ENCODE assay signal across 9 cellular contexts in genomic region chr11:72239849-72240460, GRCh38. TPM values are rescaled to one million over a fixed set of nuclear protein-coding genes. Genes with fewer than 3 reads are reported as not detected.
DNase-seq lines count a peak whose midpoint lies in the region; ATAC-seq, FAIRE-seq and TF ChIP-seq lines count a peak whose summit lies in the region.
"Had no signal": no experiment of that assay in that cellular context is flagged by ENCODE, and none has a peak within 500 bp of the region (broad histone marks: within the 10 kb centered on the region; RNA-seq: fewer than 3 reads in every experiment).

No MANE protein-coding gene starts in this region.

- peak; percentile 33 for ATAC-seq in stimulated activated naive CD8-positive, alpha-beta T cell treated with anti-CD3 and anti-CD28 coated beads, Interleukin-15, amount 100 ng/mL, for 72 hours

- peaks cover 29% of the 10 kb centered on the region for H3K36me3 Mint-ChIP-seq in activated CD4-positive, alpha-beta T cell treated with anti-CD3 and anti-CD28 coated beads, Interleukin-2, amount 10 ng/mL, durations not matched to agents 24 days and 14 days (ENCODE audit: low read depth)
- H3K36me3 Mint-ChIP-seq in immature natural killer cell = peaks cover 0 to 10% (median 3%) of the 10 kb centered on the region in 3 donors

- peaks cover 28% of the 10 kb centered on the region for H3K27me3 ChIP-seq in adipocyte (replicated peaks; ENCODE audit: control insufficient read depth, insufficient read depth, low read length)

- peaks cover 9% of the 10 kb centered on the region for H3K4me1 ChIP-seq in adipocyte (ENCODE audit: control insufficient read depth, insufficient read depth, low read length)

- no peaks in the 10 kb centered on the region for H3K9me3 Mint-ChIP-seq in activated CD4-positive, alpha-beta T cell treated with anti-CD3 and anti-CD28 coated beads, Interleukin-2, amount 10 ng/mL, durations not matched to agents 24 days and 14 days
- H3K9me3 Mint-ChIP-seq in immature natural killer cell = peaks cover 0 to 5% (median 0%) of the 10 kb centered on the region in 6 donors
- H3K9me3 Mint-ChIP-seq in stimulated activated naive CD8-positive, alpha-beta T cell treated with anti-CD3 and anti-CD28 coated beads, Interleukin-15, amount 100 ng/mL, for 72 hours = no peaks in the 10 kb centered on the region

- TF ChIP-seq POLR2A in H54 (IDR thresholded peaks at IDR 0.05; ENCODE audit: low read depth, low read length) = no peak

- H3K4me3 Mint-ChIP-seq in activated CD4-positive, alpha-beta T cell treated with anti-CD3 and anti-CD28 coated beads, Interleukin-2, amount 10 ng/mL, durations not matched to agents 24 days and 14 days = peak overlapping the region; percentile 70
- peak overlapping the region; percentile 46 to 78 (median 77) for H3K4me3 Mint-ChIP-seq in immature natural killer cell
- peak overlapping the region; percentile 68 to 70 for H3K4me3 Mint-ChIP-seq in stimulated activated naive CD8-positive, alpha-beta T cell treated with anti-CD3 and anti-CD28 coated beads, Interleukin-15, amount 100 ng/mL, for 72 hours

- FAIRE-seq in H54 (lab: Jason Lieb, UNC) = no peak

- peaks cover 18% of the 10 kb centered on the region for H3K4me1 Mint-ChIP-seq in activated CD4-positive, alpha-beta T cell treated with anti-CD3 and anti-CD28 coated beads, Interleukin-2, amount 10 ng/mL, durations not matched to agents 24 days and 14 days
- H3K4me1 Mint-ChIP-seq in immature natural killer cell = peaks cover 21 to 26% of the 10 kb centered on the region in 2 donors
- H3K4me1 Mint-ChIP-seq in stimulated activated naive CD8-positive, alpha-beta T cell treated with anti-CD3 and anti-CD28 coated beads, Interleukin-15, amount 100 ng/mL, for 72 hours = peaks cover 35% of the 10 kb centered on the region

- H3K27me3 Mint-ChIP-seq in activated CD4-positive, alpha-beta T cell treated with anti-CD3 and anti-CD28 coated beads, Interleukin-2, amount 10 ng/mL, durations not matched to agents 24 days and 14 days = peaks cover 50% of the 10 kb centered on the region
- H3K27me3 Mint-ChIP-seq in immature natural killer cell (ENCODE audit: low read depth in 3 of 3) = peaks cover 14 to 30% (median 19%) of the 10 kb centered on the region in 3 donors
- peaks cover 51% of the 10 kb centered on the region for H3K27me3 Mint-ChIP-seq in stimulated activated naive CD8-positive, alpha-beta T cell treated with anti-CD3 and anti-CD28 coated beads, Interleukin-15, amount 100 ng/mL, for 72 hours

- intact Hi-C loops in activated CD4-positive, alpha-beta T cell treated with anti-CD3 and anti-CD28 coated beads, Interleukin-2, amount 10 ng/mL, durations not matched to agents 24 days and 14 days (cut with micrococcal nuclease) = loop anchor here (2.0 kb wide), 1 partner anchor 15 kb away; the partner anchor contains the start of gene INPPL1

- H3K4me3 ChIP-seq in adipocyte (ENCODE audit: low read length) = peak overlapping the region; percentile 50

- DNase-seq in activated CD4-positive, alpha-beta T cell treated with anti-CD3 and anti-CD28 coated beads, Interleukin-2, amount 10 ng/mL, durations not matched to agents 24 days and 14 days = no peak
- no peak for DNase-seq in activated CD4-positive, alpha-beta T cell treated with anti-CD3 and anti-CD28 coated beads for 1 hour
- DNase-seq in adipocyte (ENCODE audit: low read depth) (peak; percentile 73), immature natural killer cell (no peak), COR-L47 (lab: John Stamatoyannopoulos, UW) (no peak), H54 (ENCODE audit: insufficient read length, low spot score) (no peak), SIG-M5 (lab: John Stamatoyannopoulos, UW) (no peak)
- DNase-seq in stimulated activated naive CD8-positive, alpha-beta T cell treated with anti-CD3 and anti-CD28 coated beads, Interleukin-15, amount 100 ng/mL, for 72 hours = no peak

- H3K27ac Mint-ChIP-seq in activated CD4-positive, alpha-beta T cell treated with anti-CD3 and anti-CD28 coated beads, Interleukin-2, amount 10 ng/mL, durations not matched to agents 24 days and 14 days = peak overlapping the region; percentile 78
- H3K27ac Mint-ChIP-seq in immature natural killer cell = no peak overlapping the region
- H3K27ac Mint-ChIP-seq in stimulated activated naive CD8-positive, alpha-beta T cell treated with anti-CD3 and anti-CD28 coated beads, Interleukin-15, amount 100 ng/mL, for 72 hours = no peak overlapping the region

- H3K9ac ChIP-seq in adipocyte (ENCODE audit: low read length) = peak overlapping the region; percentile 67

- H3K9me3 ChIP-seq in adipocyte (ENCODE audit: control insufficient read depth, low read length) = no peaks in the 10 kb centered on the region

- H3K36me3 ChIP-seq in adipocyte (ENCODE audit: control insufficient read depth, insufficient read depth, low read length, severe bottlenecking) = peaks cover 35% of the 10 kb centered on the region

RNA-seq across cellular contexts. Expression of gene PHOX2A, which starts 4.0 kb away (rescaled TPM):
- total RNA-seq in activated CD4-positive, alpha-beta T cell treated with anti-CD3 and anti-CD28 coated beads, Interleukin-2, amount 10 ng/mL, durations not matched to agents 24 days and 14 days = not detected in 2 replicates
- not detected for polyA plus RNA-seq in immature natural killer cell
- total RNA-seq: renal cortical epithelial cell had no signal

RNA-seq across cellular contexts. Expression of gene INPPL1, which starts 15.4 kb away (rescaled TPM):
- 123 and 144 TPM in 2 replicates for total RNA-seq in activated CD4-positive, alpha-beta T cell treated with anti-CD3 and anti-CD28 coated beads, Interleukin-2, amount 10 ng/mL, durations not matched to agents 24 days and 14 days
- 10 to 100 TPM in 1 of 3 donors, 1 to 10 TPM in 2; 3.5 to 13.8 (median 5.8) TPM for polyA plus RNA-seq in immature natural killer cell

RNA-seq across cellular contexts. Expression of gene FOLR2, which starts 23.4 kb away (rescaled TPM):
- total RNA-seq in activated CD4-positive, alpha-beta T cell treated with anti-CD3 and anti-CD28 coated beads, Interleukin-2, amount 10 ng/mL, durations not matched to agents 24 days and 14 days = not detected in 2 replicates
- 1 to 10 TPM in 1 of 3 donors, not detected in 2; 1.2 TPM for polyA plus RNA-seq in immature natural killer cell
- total RNA-seq: renal cortical epithelial cell had no signal

RNA-seq across cellular contexts. Expression of gene FOLR1, which starts 48.0 kb away (rescaled TPM):
- not detected in 2 replicates for total RNA-seq in activated CD4-positive, alpha-beta T cell treated with anti-CD3 and anti-CD28 coated beads, Interleukin-2, amount 10 ng/mL, durations not matched to agents 24 days and 14 days
- polyA plus RNA-seq in immature natural killer cell = not detected
